ENCODE assay signal across 29 cellular contexts in the genomic region with DNA sequence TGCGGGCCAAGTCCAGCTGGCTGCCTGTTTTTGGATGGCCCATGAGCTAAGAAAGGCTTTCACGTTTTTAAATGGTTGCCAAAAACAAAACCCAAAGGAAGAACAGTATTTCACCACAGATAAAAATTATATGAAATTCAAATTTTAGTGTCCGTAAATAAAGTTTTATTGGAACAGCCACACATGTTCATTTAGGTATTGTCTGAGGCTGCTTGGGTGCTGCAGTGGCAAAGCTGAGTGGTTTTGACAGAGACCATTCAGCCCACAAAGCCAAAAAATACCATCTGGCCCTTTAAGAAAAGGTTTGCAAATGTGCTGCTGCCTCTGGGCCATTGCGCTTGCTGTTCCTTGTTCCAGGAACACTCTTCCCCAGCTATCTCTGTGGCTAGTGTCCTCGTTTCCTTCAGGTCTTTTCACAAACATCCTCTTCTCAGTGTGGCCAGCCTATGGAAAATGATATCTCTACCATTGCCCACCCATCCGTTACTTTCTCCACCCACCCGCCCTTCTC.
"Had no signal": no experiment of that assay in that cellular context is flagged by ENCODE, and none has a peak within 500 bp of the region (broad histone marks: within the 10 kb centered on the region; RNA-seq: fewer than 3 reads in every experiment).

No MANE protein-coding gene starts in this region.

- ATAC-seq: effector memory CD8-positive, alpha-beta T cell; esophagus mucosa; foreskin keratinocyte; gastrocnemius medialis; gastroesophageal sphincter; heart left ventricle; heart right ventricle had no signal

- FAIRE-seq: colon, endometrium, endothelial cell of umbilical vein, frontal cortex had no signal

- H3K4me3 Mint-ChIP-seq: dendritic cell treated with granulocyte-macrophage colony-stimulating factor and Interleukin-4, amounts not matched to agents 40 ng/mL and 50 ng/mL, for 4 days; effector memory CD8-positive, alpha-beta T cell; endodermal cell had no signal

- H3K27ac Mint-ChIP-seq: dendritic cell treated with granulocyte-macrophage colony-stimulating factor and Interleukin-4, amounts not matched to agents 40 ng/mL and 50 ng/mL, for 4 days; effector memory CD8-positive, alpha-beta T cell; endodermal cell had no signal

- H3K4me3 ChIP-seq: colonic mucosa, coronary artery, dorsolateral prefrontal cortex, esophagus muscularis mucosa, esophagus squamous epithelium, gastrocnemius medialis, gastroesophageal sphincter, heart left ventricle, heart right ventricle had no signal

- H3K4me1 ChIP-seq: colonic mucosa, foreskin keratinocyte had no signal

- H3K9me3 Mint-ChIP-seq: endodermal cell had no signal

- H3K27me3 ChIP-seq: colonic mucosa, dorsolateral prefrontal cortex, esophagus muscularis mucosa, gastrocnemius medialis, gastroesophageal sphincter, heart left ventricle, heart right ventricle had no signal

- DNase-seq: colonic mucosa; cortex of kidney; dermis blood vessel endothelial cell; dorsolateral prefrontal cortex; effector CD4-positive, alpha-beta T cell; effector CD8-positive, alpha-beta T cell; effector memory CD4-positive, alpha-beta T cell; effector memory CD8-positive, alpha-beta T cell; endodermal cell; erythroblast; esophagus squamous epithelium; foreskin fibroblast; foreskin keratinocyte; foreskin melanocyte; gastrocnemius medialis; glutamatergic neuron; head of caudate nucleus; heart left ventricle; heart right ventricle had no signal

- H3K27ac ChIP-seq: colonic mucosa, coronary artery, dorsolateral prefrontal cortex, epithelial cell of prostate, esophagus muscularis mucosa, esophagus squamous epithelium, foreskin keratinocyte, gastrocnemius medialis, gastroesophageal sphincter, heart left ventricle, heart right ventricle had no signal

- H3K36me3 ChIP-seq: colonic mucosa, esophagus muscularis mucosa, esophagus squamous epithelium, gastrocnemius medialis, gastroesophageal sphincter, heart left ventricle, heart right ventricle had no signal

- H3K9me3 ChIP-seq: colonic mucosa, esophagus muscularis mucosa, esophagus squamous epithelium, gastrocnemius medialis, gastroesophageal sphincter, heart left ventricle, heart right ventricle had no signal
